ENCODE assay signal across 18 cellular contexts in genomic region chr7:44858161-44858560, GRCh38. TPM values are rescaled to one million over a fixed set of nuclear protein-coding genes. Genes with fewer than 3 reads are reported as not detected.
DNase-seq lines count a peak whose midpoint lies in the region; ATAC-seq and TF ChIP-seq lines count a peak whose summit lies in the region.
"Had no signal": no experiment of that assay in that cellular context is flagged by ENCODE, and none has a peak within 500 bp of the region (broad histone marks: within the 10 kb centered on the region; RNA-seq: fewer than 3 reads in every experiment).

No MANE protein-coding gene starts in this region.

- no peaks in the 10 kb centered on the region for H3K4me1 ChIP-seq in SK-N-SH (ENCODE audit: control insufficient read depth in 1 of 2, insufficient read depth in 2 of 2, low read depth in 1 of 2, low read length in 1 of 2)
- no peaks in the 10 kb centered on the region for H3K4me1 ChIP-seq in testis
- H3K4me1 ChIP-seq: colonic mucosa had no signal

- 84% methylated on average over 2 of the region's 2 CpGs for whole genome bisulfite sequencing in SK-N-SH (ENCODE audit: low lambda C conversion rate)
- 69 to 71% methylated on average over 2 of the region's 2 CpGs for WGBS in testis, 2 donors

- TF ChIP-seq POLR2A in testis (IDR thresholded peaks at IDR 0.05): no peak

- H3K9ac ChIP-seq in SK-N-SH: no peak overlapping the region

- H3K4me3 ChIP-seq in SK-N-SH (ENCODE audit: low read depth in 2 of 2, low read length in 1 of 2) (no peak overlapping the region), epithelial cell of esophagus (ENCODE audit: low read length) (no peak overlapping the region), testis (no peak overlapping the region)
- H3K4me3 ChIP-seq: colonic mucosa, hepatocyte, tibial artery had no signal

- H2AFZ ChIP-seq in SK-N-SH (ENCODE audit: low read depth): no peak overlapping the region; the same call in 1 of the 2 replicates
- H2AFZ ChIP-seq: hepatocyte had no signal

- TF ChIP-seq CTCF in SK-N-SH (IDR thresholded peaks at IDR 0.05) (peak; percentile 53), epithelial cell of esophagus (IDR thresholded peaks at IDR 0.05; ENCODE audit: insufficient read depth, low read depth, low read length, missing control alignments) (peak; percentile 5), testis (IDR thresholded peaks at IDR 0.05) (peak in 2 of 3 experiments; percentile 16 to 54), GM20000 (IDR thresholded peaks at IDR 0.05; ENCODE audit: extremely low read depth, missing control alignments) (no peak)

- no peak overlapping the region for H3K4me2 ChIP-seq in SK-N-SH
- H3K4me2 ChIP-seq: hepatocyte had no signal

- no peaks in the 10 kb centered on the region for H3K27me3 ChIP-seq in SK-N-SH (ENCODE audit: insufficient read depth)
- H3K27me3 ChIP-seq in testis: no peaks in the 10 kb centered on the region
- H3K27me3 ChIP-seq: colonic mucosa, hepatocyte, tibial artery had no signal

- H3F3A ChIP-seq in SK-N-SH (replicated peaks; ENCODE audit: insufficient read depth): peaks cover 13% of the 10 kb centered on the region

- H3K9me2 ChIP-seq in SK-N-SH: no peaks in the 10 kb centered on the region

- DNase-seq in SK-N-SH (no peak), NAMALWA (ENCODE audit: low spot score) (peak; percentile 51), epithelial cell of esophagus (ENCODE audit: low read depth) (no peak), testis (no peak), GM20000 (ENCODE audit: low spot score) (no peak), Ammon's horn (ENCODE audit: low spot score) (no peak), NK-92 (lab: John Stamatoyannopoulos, UW; ENCODE audit: unreplicated experiment) (no peak)
- DNase-seq: aorta; CD8-positive, alpha-beta memory T cell; colonic mucosa; EL; kidney; NCI-H1417; NCI-H446; tibial artery had no signal

- no peaks in the 10 kb centered on the region for H3K36me3 ChIP-seq in SK-N-SH (replicated peaks in 1 of 2; ENCODE audit: control insufficient read depth in 1 of 2, insufficient read depth in 2 of 2, low read length in 1 of 2)
- H3K36me3 ChIP-seq in testis (ENCODE audit: low read depth, missing control alignments): no peaks in the 10 kb centered on the region
- H3K36me3 ChIP-seq: colonic mucosa, tibial artery had no signal

- H3K9me3 ChIP-seq in SK-N-SH: no peaks in the 10 kb centered on the region
- no peaks in the 10 kb centered on the region for H3K9me3 ChIP-seq in testis
- H3K9me3 ChIP-seq: colonic mucosa, tibial artery had no signal

- CTCF ChIA-PET in SK-N-SH (lab: Yijun Ruan, JAX): interaction anchor here (0.6 to 10.5 kb wide), 21 partner anchors 9 to 283 kb away, joined by 3 to 135 read pairs (median 10); partner anchors contain the start of gene TBRG4

- POLR2A ChIA-PET in SK-N-SH (lab: Yijun Ruan, JAX): no interaction called here

- intact Hi-C loops in testis (cut with DNase I; ENCODE audit: low total_unique reads): loop anchor here (10.0 kb wide), 1 partner anchor 277 kb away; no protein-coding TSS in a partner anchor

- H3K79me2 ChIP-seq in SK-N-SH (ENCODE audit: insufficient read depth): no peaks in the 10 kb centered on the region
- H3K79me2 ChIP-seq: hepatocyte had no signal

- H4K20me1 ChIP-seq in SK-N-SH (ENCODE audit: insufficient read depth): no peaks in the 10 kb centered on the region

- no peak for TF ChIP-seq RAD21 in SK-N-SH (IDR thresholded peaks at IDR 0.05; ENCODE audit: low read length)

- ATAC-seq in SK-N-SH treated with all-trans-retinoic acid at 6 μM for 48 hours: no peak
- ATAC-seq: esophagus mucosa had no signal

- no peak for TF ChIP-seq EP300 in SK-N-SH (IDR thresholded peaks at IDR 0.05; ENCODE audit: borderline replicate concordance in 1 of 2, low read depth in 1 of 2, low read length in 1 of 2)

- H3K27ac ChIP-seq in SK-N-SH (ENCODE audit: low read depth in 2 of 2, low read length in 1 of 2): no peak overlapping the region
- no peak overlapping the region for H3K27ac ChIP-seq in testis
- H3K27ac ChIP-seq: colonic mucosa, hepatocyte, tibial artery had no signal

TF ChIP-seq in SK-N-SH, 30 proteins besides CTCF, POLR2A, EP300 and RAD21 (continues in another document):
- TF ChIP-seq SMC3 (IDR thresholded peaks at IDR 0.05; ENCODE audit: low read depth, low read length) (no peak), FOSL2 (IDR thresholded peaks at IDR 0.05; ENCODE audit: borderline replicate concordance, low read depth) (no peak), ELF1 (IDR thresholded peaks at IDR 0.05) (no peak), RXRA (IDR thresholded peaks at IDR 0.05; ENCODE audit: borderline replicate concordance, low read depth) (no peak), NFIC (IDR thresholded peaks at IDR 0.05; ENCODE audit: borderline replicate concordance) (no peak), IRF3 (IDR thresholded peaks at IDR 0.05; ENCODE audit: low read depth, low read length) (no peak), CHD2 (IDR thresholded peaks at IDR 0.05; ENCODE audit: low read length, partially characterized antibody) (no peak), MXI1 (IDR thresholded peaks at IDR 0.05; ENCODE audit: low read depth, low read length) (no peak), YY1 (IDR thresholded peaks at IDR 0.05; ENCODE audit: low read depth) (no peak), POLR2AphosphoS5 (IDR thresholded peaks at IDR 0.05; ENCODE audit: low read depth, low read length) (no peak), NRF1 (IDR thresholded peaks at IDR 0.05; ENCODE audit: low read depth, low read length) (no peak), FOXM1 (IDR thresholded peaks at IDR 0.05; ENCODE audit: low read depth) (no peak), TCF12 (IDR thresholded peaks at IDR 0.05) (no peak), RFX5 (IDR thresholded peaks at IDR 0.05; ENCODE audit: low read length) (no peak)

TF ChIP-seq in SK-N-SH treated with all-trans-retinoic acid at 6 μM for 48 hours, 23 proteins besides CTCF, POLR2A, EP300 and RAD21 (continues in another document):
- TF ChIP-seq ESRRG (CRISPR knock-in tag; IDR thresholded peaks at IDR 0.05): no peak
- TF ChIP-seq TOX (CRISPR knock-in tag; IDR thresholded peaks at IDR 0.05; ENCODE audit: borderline replicate concordance): no peak
- TF ChIP-seq BACH2 (CRISPR knock-in tag; IDR thresholded peaks at IDR 0.05; ENCODE audit: borderline replicate concordance): no peak
- no peak for TF ChIP-seq POU6F1 (CRISPR knock-in tag; IDR thresholded peaks at IDR 0.05; ENCODE audit: borderline replicate concordance, low read depth)
- no peak for TF ChIP-seq TCF4 (CRISPR knock-in tag; IDR thresholded peaks at IDR 0.05; ENCODE audit: borderline replicate concordance)
- TF ChIP-seq ZFP3 (CRISPR knock-in tag; IDR thresholded peaks at IDR 0.05): no peak
- TF ChIP-seq ZFP30 (CRISPR knock-in tag; IDR thresholded peaks at IDR 0.05): no peak
- no peak for TF ChIP-seq ISL1 (CRISPR knock-in tag; IDR thresholded peaks at IDR 0.05)
- TF ChIP-seq ZNF565 (CRISPR knock-in tag; conservative IDR thresholded peaks at IDR 0.05; ENCODE audit: low read depth): no peak
- TF ChIP-seq TSHZ2 (CRISPR knock-in tag; IDR thresholded peaks at IDR 0.05): no peak
- no peak for TF ChIP-seq SNAI2 (CRISPR knock-in tag; IDR thresholded peaks at IDR 0.05)
- TF ChIP-seq ARNTL (CRISPR knock-in tag; IDR thresholded peaks at IDR 0.05; ENCODE audit: borderline replicate concordance, low read depth): no peak
- no peak for TF ChIP-seq ZNF8 (CRISPR knock-in tag; IDR thresholded peaks at IDR 0.05)
- no peak for TF ChIP-seq ZNF70 (CRISPR knock-in tag; IDR thresholded peaks at IDR 0.05)

RNA-seq across cellular contexts. Expression of gene H2AZ2, which starts 10.3 kb away (rescaled TPM):
- polyA plus RNA-seq in SK-N-SH (2012; rRNA removed) (207 and 389 TPM in 2 replicates), testis (ENCODE audit: insufficient read depth, low read depth, low replicate concordance) (154 TPM)
- polyA plus RNA-seq in SK-N-SH (2012; cell fraction: cytosol; rRNA removed): 318 and 348 TPM in 2 replicates
- polyA plus RNA-seq in SK-N-SH (2012; cell fraction: nucleus; rRNA removed): 80.0 and 111 TPM in 2 replicates
- 100 to 1,000 TPM in 1 of 2 donors, 10 to 100 TPM in 1; 77.2 to 103 TPM for total RNA-seq in testis

RNA-seq across cellular contexts. Expression of gene PURB, which starts 27.2 kb away (rescaled TPM):
- 4.1 and 4.8 TPM in 2 replicates for polyA plus RNA-seq in SK-N-SH (2012; rRNA removed)
- polyA plus RNA-seq in SK-N-SH (2012; cell fraction: cytosol; rRNA removed): 7.9 and 8.7 TPM in 2 replicates
- polyA plus RNA-seq in SK-N-SH (2012; cell fraction: nucleus; rRNA removed): 3.3 and 5.1 TPM in 2 replicates
- 10 to 100 TPM; 22.4 to 23.9 TPM for total RNA-seq in testis
- polyA plus RNA-seq in testis (ENCODE audit: insufficient read depth, low read depth, low replicate concordance): 14.7 TPM
